Comparison of ENCODE assay signal across 13 cellular contexts in genomic region chr2:150282821-150283309, GRCh38.
DNase-seq lines count a peak whose midpoint lies in the region; ATAC-seq and TF ChIP-seq lines count a peak whose summit lies in the region.
"Had no signal": no experiment of that assay in that cellular context is flagged by ENCODE, and none has a peak within 500 bp of the region (broad histone marks: within the 10 kb centered on the region; RNA-seq: fewer than 3 reads in every experiment).

No MANE protein-coding gene starts in this region.

- no peaks in the 10 kb centered on the region for H3K4me1 Mint-ChIP-seq in T-helper 2 cell treated with Interferon-gamma antibody and Interleukin-4, amounts not matched to agents 5 μg/mL and 100 μg/mL, for 36 hours (ENCODE audit: low read depth)

- H3K27me3 Mint-ChIP-seq in T-helper 2 cell treated with Interferon-gamma antibody and Interleukin-4, amounts not matched to agents 5 μg/mL and 100 μg/mL, for 36 hours (ENCODE audit: low read depth): no peaks in the 10 kb centered on the region

- H3K4me3 ChIP-seq in fibroblast of mammary gland (ENCODE audit: control insufficient read depth, low read depth, low read length): no peak overlapping the region
- no peak overlapping the region for H3K4me3 ChIP-seq in left lung
- no peak overlapping the region for H3K4me3 ChIP-seq in suprapubic skin
- H3K4me3 ChIP-seq: pancreas had no signal

- intact Hi-C loops in left lung (cut with DNase I): no loop called here

- no peak overlapping the region for H3K4me3 Mint-ChIP-seq in T-helper 2 cell treated with Interferon-gamma antibody and Interleukin-4, amounts not matched to agents 5 μg/mL and 100 μg/mL, for 36 hours

- H3K9me3 Mint-ChIP-seq in T-helper 2 cell treated with Interferon-gamma antibody and Interleukin-4, amounts not matched to agents 5 μg/mL and 100 μg/mL, for 36 hours: peaks cover 5% of the 10 kb centered on the region

- no peaks in the 10 kb centered on the region for H3K9me3 ChIP-seq in left lung
- no peaks in the 10 kb centered on the region for H3K9me3 ChIP-seq in suprapubic skin
- H3K9me3 ChIP-seq: pancreas had no signal

- no peaks in the 10 kb centered on the region for H3K36me3 Mint-ChIP-seq in T-helper 2 cell treated with Interferon-gamma antibody and Interleukin-4, amounts not matched to agents 5 μg/mL and 100 μg/mL, for 36 hours (ENCODE audit: low read depth)

- TF ChIP-seq CTCF in fibroblast of mammary gland (conservative IDR thresholded peaks at IDR 0.05; ENCODE audit: control insufficient read depth, insufficient read depth, low read depth, low read length) (no peak), left lung (IDR thresholded peaks at IDR 0.05) (no peak), suprapubic skin (IDR thresholded peaks at IDR 0.05) (no peak)

- TF ChIP-seq POLR2A in suprapubic skin (IDR thresholded peaks at IDR 0.05): no peak

- no peak overlapping the region for H3K27ac Mint-ChIP-seq in T-helper 2 cell treated with Interferon-gamma antibody and Interleukin-4, amounts not matched to agents 5 μg/mL and 100 μg/mL, for 36 hours

- no peak for TF ChIP-seq EP300 in suprapubic skin (IDR thresholded peaks at IDR 0.05)

- DNase-seq in GM04503 (ENCODE audit: low read depth) (peak; percentile 50), fibroblast of mammary gland (ENCODE audit: low read depth) (peak; percentile 45), left lung (no peak), suprapubic skin (ENCODE audit: low spot score in 2 of 2) (no peak), DMS53 treated with DMSO at 0.1 percent for 48 hours (lab: John Stamatoyannopoulos, UW; ENCODE audit: unreplicated experiment) (no peak)
- no peak for DNase-seq in T-helper 2 cell treated with Interferon-gamma antibody and Interleukin-4, amounts not matched to agents 5 μg/mL and 100 μg/mL, for 36 hours (ENCODE audit: low spot score)
- DNase-seq: activated CD4-positive, alpha-beta T cell treated with anti-CD3 and anti-CD28 coated beads, Interleukin-2, amount 50 U/mL, for 1 hour; activated naive CD4-positive, alpha-beta T cell treated with anti-CD3 and anti-CD28 coated beads, Interleukin-2, amount 50 U/mL, for 16 hours; EL; NCI-H1436 treated with DMSO at 0.1 percent for 48 hours; pancreas had no signal

- H3K27me3 ChIP-seq in left lung: no peaks in the 10 kb centered on the region
- no peaks in the 10 kb centered on the region for H3K27me3 ChIP-seq in suprapubic skin
- H3K27me3 ChIP-seq: pancreas had no signal

- H3K36me3 ChIP-seq in left lung (no peaks in the 10 kb centered on the region), suprapubic skin (no peaks in the 10 kb centered on the region)
- H3K36me3 ChIP-seq: pancreas had no signal

- ATAC-seq in left lung (peak; percentile 47), HG03354 (IDR thresholded peaks at IDR 0.05; ENCODE audit: poor library complexity, severe bottlenecking, unreplicated experiment) (no peak), HG02884 (IDR thresholded peaks at IDR 0.05; ENCODE audit: unreplicated experiment) (no peak)

- H3K4me1 ChIP-seq in left lung: no peaks in the 10 kb centered on the region
- H3K4me1 ChIP-seq in suprapubic skin: peaks cover 22% of the 10 kb centered on the region
- H3K4me1 ChIP-seq: pancreas had no signal

- H3K27ac ChIP-seq in left lung (no peak overlapping the region), suprapubic skin (peak overlapping the region; percentile 1)
- H3K27ac ChIP-seq: pancreas had no signal

- WGBS in suprapubic skin: 40% methylated on average over 1 of the region's 1 CpG

Comparison
In these comparisons a context has a peak if more than half of its experiments do, and no peak if none do; other contexts are left out.
1. DNase-seq: peak in GM04503 (single experiment) and fibroblast of mammary gland (single experiment); none in left lung (0 of 2), suprapubic skin (0 of 2), T-helper 2 cell treated with Interferon-gamma antibody and Interleukin-4, amounts not matched to agents 5 μg/mL and 100 μg/mL, for 36 hours (single experiment) and DMS53 treated with DMSO at 0.1 percent for 48 hours (single experiment).